10 cellular contexts compared by ENCODE assay signal in genomic region chr3:65902304-65902793, GRCh38.
DNase-seq lines count a peak whose midpoint lies in the region; TF ChIP-seq lines count a peak whose summit lies in the region.
"Had no signal": no experiment of that assay in that cellular context is flagged by ENCODE, and none has a peak within 500 bp of the region (broad histone marks: within the 10 kb centered on the region; RNA-seq: fewer than 3 reads in every experiment).

No MANE protein-coding gene starts in this region.

- peaks cover 29% of the 10 kb centered on the region for H3K4me1 Mint-ChIP-seq in nephron

- peak overlapping the region; percentile 66 to 85 (median 76) for H3K27ac ChIP-seq in esophagus squamous epithelium
- H3K27ac ChIP-seq: left ventricle myocardium inferior had no signal

- no peaks in the 10 kb centered on the region for H3K36me3 Mint-ChIP-seq in nephron (ENCODE audit: low read depth)

- no peak overlapping the region for H3K9ac ChIP-seq in NT2/D1 (ENCODE audit: insufficient read length, low read depth)

- peak overlapping the region; percentile 12 for H3K4me3 ChIP-seq in NT2/D1 (ENCODE audit: insufficient read length, low read depth)
- peak overlapping the region; percentile 16 to 49 (median 42) for H3K4me3 ChIP-seq in esophagus squamous epithelium
- H3K4me3 ChIP-seq: left ventricle myocardium inferior had no signal

- no peaks in the 10 kb centered on the region for H3K27me3 Mint-ChIP-seq in nephron (ENCODE audit: low read depth)

- H3K9me3 Mint-ChIP-seq in nephron: no peaks in the 10 kb centered on the region

- no peak for TF ChIP-seq CTCF in esophagus squamous epithelium (IDR thresholded peaks at IDR 0.05)
- TF ChIP-seq CTCF in nephron (IDR thresholded peaks at IDR 0.05; ENCODE audit: unreplicated experiment in 3 of 3): no peak

- peak; percentile 84 for DNase-seq in ELF-1 (ENCODE audit: low read depth, low spot score)
- peak; percentile 86 for DNase-seq in NT2/D1 (ENCODE audit: low read depth, low spot score)
- no peak for DNase-seq in esophagus squamous epithelium (lab: John Stamatoyannopoulos, UW)
- DNase-seq in GDM1 (lab: John Stamatoyannopoulos, UW): no peak
- DNase-seq in RPMI8226: no peak
- no peak for DNase-seq in AG20443 (ENCODE audit: low spot score)
- DNase-seq in DMS114 treated with DMSO at 0.1 percent for 48 hours (lab: John Stamatoyannopoulos, UW; ENCODE audit: unreplicated experiment): no peak
- DNase-seq: activated T-cell treated with anti-CD3 and anti-CD28 coated beads, Interleukin-2, amount 50 U/mL, for 1 hour; left ventricle myocardium inferior had no signal

- H3K9me3 ChIP-seq in NT2/D1 (ENCODE audit: insufficient read depth, low read length) (no peaks in the 10 kb centered on the region), esophagus squamous epithelium (no peaks in the 10 kb centered on the region)
- H3K9me3 ChIP-seq: left ventricle myocardium inferior had no signal

- no peaks in the 10 kb centered on the region for H3K27me3 ChIP-seq in NT2/D1 (ENCODE audit: insufficient read depth, insufficient read length)
- no peaks in the 10 kb centered on the region for H3K27me3 ChIP-seq in esophagus squamous epithelium

- WGBS in esophagus squamous epithelium, 2 donors: 26 to 27% methylated on average over 4 to 7 of the region's 8 CpGs

- TF ChIP-seq POLR2A in esophagus squamous epithelium (IDR thresholded peaks at IDR 0.05): peak in 1 of 4 donors; percentile 36

- H3K4me3 Mint-ChIP-seq in nephron: peak overlapping the region; percentile 53 to 69 (median 65)

- H3K27ac Mint-ChIP-seq in nephron: peak overlapping the region; percentile 88 to 94 (median 88)

- H3K36me3 ChIP-seq in NT2/D1 (ENCODE audit: insufficient read depth, insufficient read length, low read length): peaks cover 6% of the 10 kb centered on the region
- H3K36me3 ChIP-seq in esophagus squamous epithelium: no peaks in the 10 kb centered on the region
- H3K36me3 ChIP-seq: left ventricle myocardium inferior had no signal

- H3K4me1 ChIP-seq in NT2/D1 (ENCODE audit: insufficient read depth, insufficient read length) (no peaks in the 10 kb centered on the region), esophagus squamous epithelium (peaks cover 5 to 28% (median 6%) of the 10 kb centered on the region in 3 donors)

- intact Hi-C loops in esophagus squamous epithelium (cut with DNase I): no loop called here

Comparison
In these comparisons a context has a peak if more than half of its experiments do, and no peak if none do; other contexts are left out.
1. DNase-seq: peak in ELF-1 (single experiment) and NT2/D1 (single experiment); none in esophagus squamous epithelium (single experiment), GDM1 (single experiment), RPMI8226 (single experiment), AG20443 (single experiment) and DMS114 treated with DMSO at 0.1 percent for 48 hours (single experiment).